ENCODE assay signal across 8 cellular contexts in genomic region chr3:172061724-172062184, GRCh38. TPM values are rescaled to one million over a fixed set of nuclear protein-coding genes. Genes with fewer than 3 reads are reported as not detected.
DNase-seq lines count a peak whose midpoint lies in the region; ATAC-seq and TF ChIP-seq lines count a peak whose summit lies in the region.

No MANE protein-coding gene starts in this region.

- CTCF ChIA-PET in activated B cell treated with CpG ODN at 0.5 μM for 24 hours (lab: Charles Lee), result interaction anchor here (1.1 kb wide), 1 partner anchor 20 kb away, joined by 5 read pairs; no protein-coding TSS in a partner anchor

- intact Hi-C loops in activated B cell treated with CpG ODN at 0.5 μM for 24 hours (cut with micrococcal nuclease) (loop anchor here (1.0 kb wide), 2 partner anchors 22 to 46 kb away; partner anchors contain the start of gene FNDC3B), lower leg skin (cut with DNase I; ENCODE audit: low total_unique reads) (no loop called here)

- H3K9me3 Mint-ChIP-seq in T-helper 2 cell treated with Interferon-gamma antibody and Interleukin-4, amounts not matched to agents 5 μg/mL and 100 μg/mL, for 36 hours, result no peaks in the 10 kb centered on the region
- no peaks in the 10 kb centered on the region for H3K9me3 Mint-ChIP-seq in activated B cell treated with CpG ODN at 0.5 μM for 24 hours

- H3K27me3 Mint-ChIP-seq in T-helper 2 cell treated with Interferon-gamma antibody and Interleukin-4, amounts not matched to agents 5 μg/mL and 100 μg/mL, for 36 hours (ENCODE audit: low read depth), result no peaks in the 10 kb centered on the region
- H3K27me3 Mint-ChIP-seq in activated B cell treated with CpG ODN at 0.5 μM for 24 hours, result peaks cover 20% of the 10 kb centered on the region

- peak; percentile 93 for ATAC-seq in HG03135 (IDR thresholded peaks at IDR 0.05; ENCODE audit: unreplicated experiment)
- peak; percentile 93 for ATAC-seq in activated B cell treated with CpG ODN at 0.5 μM for 24 hours (ENCODE audit: low read depth)

- H3K4me3 ChIP-seq in lower leg skin (ENCODE audit: low read depth, poor library complexity, severe bottlenecking), result no peak overlapping the region

- peak overlapping the region; percentile 9 for H3K4me3 Mint-ChIP-seq in T-helper 2 cell treated with Interferon-gamma antibody and Interleukin-4, amounts not matched to agents 5 μg/mL and 100 μg/mL, for 36 hours
- H3K4me3 Mint-ChIP-seq in activated B cell treated with CpG ODN at 0.5 μM for 24 hours, result peak overlapping the region; percentile 32

- no peak for DNase-seq in T-helper 2 cell treated with Interferon-gamma antibody and Interleukin-4, amounts not matched to agents 5 μg/mL and 100 μg/mL, for 36 hours (ENCODE audit: low spot score)
- DNase-seq in T-helper 2 cell (no peak), activated B cell treated with CpG ODN at 0.5 μM for 24 hours (no peak), medulla oblongata (ENCODE audit: extremely low spot score) (peak; percentile 62), NCI-H82 (lab: John Stamatoyannopoulos, UW) (no peak), lower leg skin (ENCODE audit: low spot score in 2 of 2) (no peak)
- DNase-seq in activated naive CD4-positive, alpha-beta T cell (lab: John Stamatoyannopoulos, UW), result no peak

- H3K27ac Mint-ChIP-seq in T-helper 2 cell treated with Interferon-gamma antibody and Interleukin-4, amounts not matched to agents 5 μg/mL and 100 μg/mL, for 36 hours, result no peak overlapping the region
- H3K27ac Mint-ChIP-seq in activated B cell treated with CpG ODN at 0.5 μM for 24 hours, result no peak overlapping the region

- TF ChIP-seq CTCF in activated B cell treated with CpG ODN at 0.5 μM for 24 hours (IDR thresholded peaks at IDR 0.05) (no peak), lower leg skin (IDR thresholded peaks at IDR 0.05) (no peak)

- WGBS in lower leg skin, 2 donors, result 40 to 43% methylated on average over 4 of the region's 4 CpGs

- POLR2A ChIA-PET in activated B cell treated with CpG ODN at 0.5 μM for 24 hours (lab: Charles Lee), result no interaction called here

- H3K4me1 Mint-ChIP-seq in T-helper 2 cell treated with Interferon-gamma antibody and Interleukin-4, amounts not matched to agents 5 μg/mL and 100 μg/mL, for 36 hours (ENCODE audit: low read depth), result peaks cover 23% of the 10 kb centered on the region
- peaks cover 26% of the 10 kb centered on the region for H3K4me1 Mint-ChIP-seq in activated B cell treated with CpG ODN at 0.5 μM for 24 hours

- H3K36me3 Mint-ChIP-seq in T-helper 2 cell treated with Interferon-gamma antibody and Interleukin-4, amounts not matched to agents 5 μg/mL and 100 μg/mL, for 36 hours (ENCODE audit: low read depth), result peaks cover 7% of the 10 kb centered on the region
- H3K36me3 Mint-ChIP-seq in activated B cell treated with CpG ODN at 0.5 μM for 24 hours (ENCODE audit: low read depth), result no peaks in the 10 kb centered on the region

- no peak for TF ChIP-seq POLR2A in lower leg skin (IDR thresholded peaks at IDR 0.05)

RNA-seq across cellular contexts. Expression of gene FNDC3B, which starts 22.4 kb away (rescaled TPM):
- total RNA-seq in activated B cell treated with CpG ODN at 0.5 μM for 24 hours (8.0 and 9.3 TPM in 2 replicates), lower leg skin (10 to 100 TPM; 22.9 to 39.3 (median 23.2) TPM)
